ENCODE assay signal across 8 cellular contexts in genomic region chr2:25042321-25043240, GRCh38. TPM values are rescaled to one million over a fixed set of nuclear protein-coding genes. Genes with fewer than 3 reads are reported as not detected.
A peak's percentile ranks its signal among the peaks of the same experiment; 100 is the strongest.
DNase-seq lines count a peak whose midpoint lies in the region; ATAC-seq and TF ChIP-seq lines count a peak whose summit lies in the region.

No MANE protein-coding gene starts in this region.

- H3K4me3 ChIP-seq in GM06990 (replicated peaks; ENCODE audit: low read depth, low read length) = peak overlapping the region; percentile 79
- H3K4me3 ChIP-seq in Panc1 (ENCODE audit: low read depth in 2 of 2, low read length in 2 of 2) = peak overlapping the region; percentile 68 to 78
- H3K4me3 ChIP-seq in brain microvascular endothelial cell (ENCODE audit: low read depth, low read length) = peak overlapping the region; percentile 65
- peak overlapping the region; percentile 60 to 81 (median 70) for H3K4me3 ChIP-seq in skeletal muscle tissue (ENCODE audit: low read length in 3 of 3)

- intact Hi-C loops in Panc1 (cut with micrococcal nuclease; ENCODE audit: unreplicated experiment) = no loop called here

- H3K4me1 ChIP-seq in Panc1 (ENCODE audit: control insufficient read depth, insufficient read depth, low read length) (peaks cover 21% of the 10 kb centered on the region), skeletal muscle tissue (ENCODE audit: control insufficient read depth in 3 of 3, insufficient read depth in 3 of 3, low read length in 3 of 3) (peaks cover 20 to 36% (median 30%) of the 10 kb centered on the region in 3 donors)

- ATAC-seq in HG02798 (IDR thresholded peaks at IDR 0.05; ENCODE audit: poor library complexity, unreplicated experiment) = peak; percentile 6
- peak; percentile 52 for ATAC-seq in Panc1

- CTCF ChIA-PET in Panc1 (lab: Charles Lee) = no interaction called here

- in situ Hi-C loops in Panc1 (cut with HindIII; ENCODE audit: low pct_unique_long_range_greater_than_20kb, low sequenced_read_pairs) (no loop called here), brain microvascular endothelial cell (cut with HindIII; ENCODE audit: low pct_ligation_motif_present, low sequenced_read_pairs) (no loop called here)

- H3K36me3 ChIP-seq in GM06990 (ENCODE audit: control insufficient read depth, insufficient read depth, low read length) (no peaks in the 10 kb centered on the region), Panc1 (ENCODE audit: control insufficient read depth, insufficient read depth, low read length) (no peaks in the 10 kb centered on the region; the same call in 1 of the 2 replicates), brain microvascular endothelial cell (replicated peaks) (no peaks in the 10 kb centered on the region), skeletal muscle tissue (ENCODE audit: control insufficient read depth in 3 of 3, insufficient read depth in 3 of 3, low read length in 3 of 3) (no peaks in the 10 kb centered on the region)

- TF ChIP-seq CTCF in GM06990 (IDR thresholded peaks at IDR 0.05; ENCODE audit: insufficient read depth, low read length, poor library complexity, severe bottlenecking) = no peak
- TF ChIP-seq CTCF in Panc1 (IDR thresholded peaks at IDR 0.05) = no peak
- no peak for TF ChIP-seq CTCF in brain microvascular endothelial cell (IDR thresholded peaks at IDR 0.05; ENCODE audit: low read depth, low read length, missing control alignments)

- POLR2A ChIA-PET in Panc1 (lab: Charles Lee) = no interaction called here

- H3K9me3 ChIP-seq in Panc1 (ENCODE audit: control insufficient read depth, insufficient read depth, low read depth, low read length) = no peaks in the 10 kb centered on the region
- H3K9me3 ChIP-seq in skeletal muscle tissue (ENCODE audit: control insufficient read depth in 3 of 3, low read length in 3 of 3) = no peaks in the 10 kb centered on the region

- BruUV-seq in Panc1 (replicated peaks; lab: Mats Ljungman, UMichigan) = no TSS peak

- H3K27me3 ChIP-seq in GM06990 (replicated peaks; ENCODE audit: control insufficient read depth, insufficient read depth, low read length) (no peaks in the 10 kb centered on the region), Panc1 (ENCODE audit: control insufficient read depth, insufficient read depth, low read length) (no peaks in the 10 kb centered on the region), brain microvascular endothelial cell (replicated peaks) (no peaks in the 10 kb centered on the region), skeletal muscle tissue (ENCODE audit: control insufficient read depth in 3 of 3, insufficient read depth in 3 of 3, low read length in 3 of 3) (no peaks in the 10 kb centered on the region)

- peak overlapping the region; percentile 63 to 85 (median 81) for H3K9ac ChIP-seq in skeletal muscle tissue (ENCODE audit: low read depth in 1 of 3, low read length in 3 of 3)

- DNase-seq in GM06990 (ENCODE audit: extremely low read depth, insufficient read length) (peak; percentile 39), Panc1 (ENCODE audit: low read depth, low spot score) (no peak), brain microvascular endothelial cell (peak; percentile 14), iris pigment epithelial cell (ENCODE audit: low read depth) (peak; percentile 45), NCI-H1048 (lab: John Stamatoyannopoulos, UW) (no peak), NCI-H2029 (lab: John Stamatoyannopoulos, UW) (no peak)

- H3K27ac ChIP-seq in Panc1 (ENCODE audit: low read length) (peak overlapping the region; percentile 65), brain microvascular endothelial cell (no peak overlapping the region), skeletal muscle tissue (ENCODE audit: low read depth, low read length) (peak overlapping the region; percentile 54)

RNA-seq across cellular contexts. Expression of gene EFR3B, which starts 0.7 kb away (rescaled TPM):
- total RNA-seq in Panc1 (2021; ENCODE audit: unreplicated experiment) (8.9 TPM), skeletal muscle tissue (4.7 TPM)
- polyA plus RNA-seq in Panc1 (2012; ENCODE audit: insufficient read length) = 7.2 TPM

Comparison
In these comparisons a context has a peak if more than half of its experiments do, and no peak if none do; other contexts are left out.
1. DNase-seq: peak in GM06990 (single experiment), brain microvascular endothelial cell (single experiment) and iris pigment epithelial cell (single experiment); none in Panc1 (single experiment), NCI-H1048 (single experiment) and NCI-H2029 (single experiment).
2. Peak in every context shown above with its lines, with median percentiles within 50 percentile points of each other: H3K4me3 ChIP-seq.